In genomic region chr15:57223345-57223744, GRCh38 we compare ENCODE assay signal across 1 cellular context.
A peak's percentile ranks its signal among the peaks of the same experiment; 100 is the strongest.
TF ChIP-seq lines count a peak whose summit lies in the region.

No MANE protein-coding gene starts in this region.

TF ChIP-seq in GM12878, 131 proteins besides CTCF, POLR2A, EP300 and RAD21 (continued from another document):
- TF ChIP-seq SKIL (IDR thresholded peaks at IDR 0.05; ENCODE audit: low read depth, poor library complexity, severe bottlenecking) (peak; percentile 29), ZZZ3 (IDR thresholded peaks at IDR 0.05; ENCODE audit: control insufficient read depth, insufficient read length, low read depth) (no peak), BRCA1 (IDR thresholded peaks at IDR 0.05; ENCODE audit: low read depth, low read length) (no peak), TCF12 (IDR thresholded peaks at IDR 0.05; ENCODE audit: low read depth, low read length) (no peak), ESRRA (IDR thresholded peaks at IDR 0.05; ENCODE audit: low read length) (no peak), RAD51 (IDR thresholded peaks at IDR 0.05) (no peak), SIN3A (IDR thresholded peaks at IDR 0.05; ENCODE audit: low read depth, low read length) (no peak), FOXM1 (IDR thresholded peaks at IDR 0.05; ENCODE audit: low read depth, low read length) (no peak), ATF7 (IDR thresholded peaks at IDR 0.05; ENCODE audit: low read depth) (no peak), WRNIP1 (IDR thresholded peaks at IDR 0.05; ENCODE audit: borderline replicate concordance, low read depth, low read length) (no peak), FOXK2 (IDR thresholded peaks at IDR 0.05) (no peak), YBX1 (IDR thresholded peaks at IDR 0.05) (no peak), MTA2 (IDR thresholded peaks at IDR 0.05; ENCODE audit: low read depth) (peak; percentile 76; the same call in 1 of the 2 replicates), NFXL1 (IDR thresholded peaks at IDR 0.05; ENCODE audit: borderline replicate concordance) (no peak), CREB1 (IDR thresholded peaks at IDR 0.05; ENCODE audit: low read depth) (no peak), ZSCAN29 (IDR thresholded peaks at IDR 0.05) (no peak), REST (IDR thresholded peaks at IDR 0.05; ENCODE audit: low read depth, low read length) (no peak), SMAD1 (IDR thresholded peaks at IDR 0.05; ENCODE audit: low read depth, partially characterized antibody) (no peak), ZNF24 (IDR thresholded peaks at IDR 0.05) (no peak), IRF4 (IDR thresholded peaks at IDR 0.05; ENCODE audit: low read depth, low read length) (no peak)
TF ChIP-seq in GM12878: peak in this region for 7.
